In the genomic region with DNA sequence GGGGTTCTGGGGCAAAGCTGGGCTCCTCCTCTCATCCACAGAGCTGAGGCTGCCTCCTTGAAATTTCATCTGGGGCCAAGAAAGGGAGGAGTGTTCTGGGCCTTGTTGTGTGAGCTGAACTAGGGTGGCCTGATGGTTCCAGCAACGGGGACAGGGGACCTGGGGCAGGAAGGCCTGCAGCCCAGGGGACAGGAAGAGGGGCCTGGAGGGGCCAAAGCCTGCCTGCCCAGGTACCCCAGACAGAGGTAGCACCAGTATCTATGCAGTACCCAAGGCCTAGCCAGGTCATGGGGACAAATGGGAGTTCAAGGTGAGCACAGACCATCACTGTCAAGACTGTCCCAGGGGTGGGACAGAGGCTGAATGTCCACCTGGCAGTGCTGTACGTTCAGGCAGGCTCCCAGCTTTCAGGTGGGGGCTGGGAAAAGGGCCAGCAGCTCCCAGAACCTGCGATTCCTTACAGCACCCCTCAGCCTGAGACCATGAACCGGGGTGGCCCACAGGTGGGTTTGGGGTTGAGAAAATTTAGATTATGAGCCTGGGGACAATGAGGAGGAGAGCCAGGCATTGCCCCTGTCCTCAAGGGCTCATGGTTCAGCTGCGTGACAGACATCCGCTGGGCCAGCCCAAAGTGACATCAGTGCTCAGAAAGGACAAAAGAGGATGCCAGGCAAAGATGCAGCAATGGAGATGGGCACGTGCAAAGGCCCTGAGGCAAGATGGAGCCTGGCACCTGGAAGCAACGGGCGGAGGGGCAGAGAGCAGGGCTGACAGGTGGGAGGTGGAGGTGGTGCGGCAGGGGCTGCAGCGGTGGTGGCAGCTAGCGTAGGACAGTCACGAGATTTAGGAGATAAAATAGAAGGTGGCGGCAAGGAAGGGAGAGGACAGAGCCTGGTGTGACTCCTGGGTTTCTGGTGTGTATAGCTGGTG, we compare ENCODE assay signal across 2 cellular contexts.
TF ChIP-seq lines count a peak whose summit lies in the region.

No MANE protein-coding gene starts in this region.

TF ChIP-seq in H1, 55 proteins besides CTCF, POLR2A, EP300 and RAD21:
- TF ChIP-seq NRF1 (IDR thresholded peaks at IDR 0.05; ENCODE audit: low read depth, low read length), result no peak
- no peak for TF ChIP-seq ATF2 (IDR thresholded peaks at IDR 0.05; ENCODE audit: low read length)
- TF ChIP-seq CTBP2 (IDR thresholded peaks at IDR 0.05; ENCODE audit: borderline replicate concordance, insufficient read depth, insufficient read length, low read length), result no peak

TF ChIP-seq in SK-N-SH, 30 proteins besides CTCF, POLR2A, EP300 and RAD21:
- no peak for TF ChIP-seq POLR2AphosphoS5 (IDR thresholded peaks at IDR 0.05; ENCODE audit: low read depth, low read length)
- no peak for TF ChIP-seq MEF2A (IDR thresholded peaks at IDR 0.05; ENCODE audit: borderline replicate concordance, low read depth)
- no peak for TF ChIP-seq FOXJ3 (CRISPR knock-in tag; IDR thresholded peaks at IDR 0.05)
- TF ChIP-seq YY1 (IDR thresholded peaks at IDR 0.05; ENCODE audit: low read depth), result no peak
- TF ChIP-seq, protein P1, sequence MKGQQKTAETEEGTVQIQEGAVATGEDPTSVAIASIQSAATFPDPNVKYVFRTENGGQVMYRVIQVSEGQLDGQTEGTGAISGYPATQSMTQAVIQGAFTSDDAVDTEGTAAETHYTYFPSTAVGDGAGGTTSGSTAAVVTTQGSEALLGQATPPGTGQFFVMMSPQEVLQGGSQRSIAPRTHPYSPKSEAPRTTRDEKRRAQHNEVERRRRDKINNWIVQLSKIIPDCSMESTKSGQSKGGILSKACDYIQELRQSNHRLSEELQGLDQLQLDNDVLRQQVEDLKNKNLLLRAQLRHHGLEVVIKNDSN (IDR thresholded peaks at IDR 0.05; ENCODE audit: borderline replicate concordance, low read depth), result no peak
- no peak for TF ChIP-seq RFX5 (IDR thresholded peaks at IDR 0.05; ENCODE audit: low read length)
- no peak for TF ChIP-seq GATA2 (CRISPR knock-in tag; IDR thresholded peaks at IDR 0.05)
- TF ChIP-seq, protein P2, sequence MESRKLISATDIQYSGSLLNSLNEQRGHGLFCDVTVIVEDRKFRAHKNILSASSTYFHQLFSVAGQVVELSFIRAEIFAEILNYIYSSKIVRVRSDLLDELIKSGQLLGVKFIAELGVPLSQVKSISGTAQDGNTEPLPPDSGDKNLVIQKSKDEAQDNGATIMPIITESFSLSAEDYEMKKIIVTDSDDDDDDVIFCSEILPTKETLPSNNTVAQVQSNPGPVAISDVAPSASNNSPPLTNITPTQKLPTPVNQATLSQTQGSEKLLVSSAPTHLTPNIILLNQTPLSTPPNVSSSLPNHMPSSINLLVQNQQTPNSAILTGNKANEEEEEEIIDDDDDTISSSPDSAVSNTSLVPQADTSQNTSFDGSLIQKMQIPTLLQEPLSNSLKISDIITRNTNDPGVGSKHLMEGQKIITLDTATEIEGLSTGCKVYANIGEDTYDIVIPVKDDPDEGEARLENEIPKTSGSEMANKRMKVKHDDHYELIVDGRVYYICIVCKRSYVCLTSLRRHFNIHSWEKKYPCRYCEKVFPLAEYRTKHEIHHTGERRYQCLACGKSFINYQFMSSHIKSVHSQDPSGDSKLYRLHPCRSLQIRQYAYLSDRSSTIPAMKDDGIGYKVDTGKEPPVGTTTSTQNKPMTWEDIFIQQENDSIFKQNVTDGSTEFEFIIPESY (IDR thresholded peaks at IDR 0.05; ENCODE audit: borderline replicate concordance, low read depth), result no peak
- TF ChIP-seq, protein P3, sequence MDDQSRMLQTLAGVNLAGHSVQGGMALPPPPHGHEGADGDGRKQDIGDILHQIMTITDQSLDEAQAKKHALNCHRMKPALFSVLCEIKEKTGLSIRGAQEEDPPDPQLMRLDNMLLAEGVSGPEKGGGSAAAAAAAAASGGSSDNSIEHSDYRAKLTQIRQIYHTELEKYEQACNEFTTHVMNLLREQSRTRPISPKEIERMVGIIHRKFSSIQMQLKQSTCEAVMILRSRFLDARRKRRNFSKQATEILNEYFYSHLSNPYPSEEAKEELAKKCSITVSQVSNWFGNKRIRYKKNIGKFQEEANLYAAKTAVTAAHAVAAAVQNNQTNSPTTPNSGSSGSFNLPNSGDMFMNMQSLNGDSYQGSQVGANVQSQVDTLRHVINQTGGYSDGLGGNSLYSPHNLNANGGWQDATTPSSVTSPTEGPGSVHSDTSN (IDR thresholded peaks at IDR 0.05), result no peak
- no peak for TF ChIP-seq SMC3 (IDR thresholded peaks at IDR 0.05; ENCODE audit: low read depth, low read length)
- no peak for TF ChIP-seq NRF1 (IDR thresholded peaks at IDR 0.05; ENCODE audit: low read depth, low read length)
- no peak for TF ChIP-seq MXI1 (IDR thresholded peaks at IDR 0.05; ENCODE audit: low read depth, low read length)
- TF ChIP-seq FOSL2 (IDR thresholded peaks at IDR 0.05; ENCODE audit: borderline replicate concordance, low read depth), result no peak
- TF ChIP-seq NFIC (IDR thresholded peaks at IDR 0.05; ENCODE audit: borderline replicate concordance), result no peak
- TF ChIP-seq RXRA (IDR thresholded peaks at IDR 0.05; ENCODE audit: borderline replicate concordance, low read depth), result no peak
